22 cellular contexts compared by ENCODE assay signal in the genomic region with DNA sequence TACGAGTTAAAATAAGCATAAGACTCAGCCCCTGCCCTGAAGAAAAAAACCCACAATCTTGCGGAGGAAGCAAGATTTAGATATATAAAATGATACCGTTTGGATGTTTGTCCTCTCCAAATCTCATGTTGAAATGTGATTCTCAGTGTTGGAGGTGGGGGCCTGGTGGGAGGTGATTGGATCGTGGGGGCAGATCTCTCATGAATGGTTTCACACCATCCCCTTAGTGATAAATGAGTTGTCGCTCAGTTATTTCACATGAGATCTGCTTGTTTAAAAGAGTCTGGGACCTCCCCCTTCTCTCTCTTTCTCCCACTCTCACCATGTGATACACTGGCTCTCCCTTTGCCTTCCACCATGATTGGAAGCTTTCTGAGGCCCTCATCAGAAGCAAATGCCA. TPM values are rescaled to one million over a fixed set of nuclear protein-coding genes. Genes with fewer than 3 reads are reported as not detected.
DNase-seq lines count a peak whose midpoint lies in the region; ATAC-seq and TF ChIP-seq lines count a peak whose summit lies in the region.
"Had no signal": no experiment of that assay in that cellular context is flagged by ENCODE, and none has a peak within 500 bp of the region (broad histone marks: within the 10 kb centered on the region; RNA-seq: fewer than 3 reads in every experiment).

No MANE protein-coding gene starts in this region.

- CTCF ChIA-PET in Caco-2 (lab: Charles Lee) = no interaction called here

- ATAC-seq in stimulated activated naive CD8-positive, alpha-beta T cell treated with anti-CD3 and anti-CD28 coated beads, Interleukin-15, amount 100 ng/mL, for 72 hours = no peak
- ATAC-seq in stimulated activated naive CD8-positive, alpha-beta T cell treated with anti-CD3 and anti-CD28 coated beads, Interleukin-15, Interleukin-2, amounts not matched to agents 100 U/mL and 50 U/mL, for 24 hours = no peak

- H3K4me1 ChIP-seq in SJCRH30 (0 out of 2 replicates have a peak, but pooled peaks cover 3% of the 10 kb centered on the region), hepatocyte (ENCODE audit: insufficient read depth) (no peaks in the 10 kb centered on the region), Caco-2 (no peaks in the 10 kb centered on the region), endodermal cell (ENCODE audit: control insufficient read depth, insufficient read depth, low read length) (no peaks in the 10 kb centered on the region)
- H3K4me1 ChIP-seq: pancreas, uterus had no signal

- H3K36me3 ChIP-seq in SJCRH30 (no peaks in the 10 kb centered on the region), hepatocyte (replicated peaks; ENCODE audit: insufficient read depth, low read depth) (no peaks in the 10 kb centered on the region), Caco-2 (ENCODE audit: control insufficient read depth, insufficient read depth, low read length) (no peaks in the 10 kb centered on the region), endodermal cell (ENCODE audit: control insufficient read depth, insufficient read depth, low read length) (no peaks in the 10 kb centered on the region)
- H3K36me3 ChIP-seq: pancreas, uterus had no signal

- intact Hi-C loops in Caco-2 (cut with micrococcal nuclease; ENCODE audit: unreplicated experiment) = no loop called here

- POLR2A ChIA-PET in Caco-2 (lab: Charles Lee) = no interaction called here

- no peaks in the 10 kb centered on the region for H3K9me2 ChIP-seq in hepatocyte (replicated peaks; ENCODE audit: insufficient read depth)

- H3K9me3 ChIP-seq in SJCRH30 (replicated peaks) (no peaks in the 10 kb centered on the region), hepatocyte (ENCODE audit: low read depth) (no peaks in the 10 kb centered on the region), Caco-2 (no peaks in the 10 kb centered on the region), endodermal cell (ENCODE audit: control insufficient read depth, low read length) (no peaks in the 10 kb centered on the region)
- H3K9me3 ChIP-seq: pancreas, uterus had no signal

- H3K36me3 Mint-ChIP-seq in Caco-2 (ENCODE audit: insufficient read depth, unreplicated experiment) (peaks cover 6% of the 10 kb centered on the region), endodermal cell (ENCODE audit: low read depth) (no peaks in the 10 kb centered on the region), osteocyte (ENCODE audit: unreplicated experiment) (no peaks in the 10 kb centered on the region)

- peaks cover 12% of the 10 kb centered on the region for H3K4me1 Mint-ChIP-seq in stimulated activated naive CD8-positive, alpha-beta T cell treated with anti-CD3 and anti-CD28 coated beads, Interleukin-15, amount 100 ng/mL, for 72 hours
- H3K4me1 Mint-ChIP-seq in Caco-2 (ENCODE audit: low read depth, unreplicated experiment) = no peaks in the 10 kb centered on the region
- peaks cover 1% of the 10 kb centered on the region for H3K4me1 Mint-ChIP-seq in endodermal cell
- no peaks in the 10 kb centered on the region for H3K4me1 Mint-ChIP-seq in osteocyte (ENCODE audit: unreplicated experiment)

- H3K9ac ChIP-seq in endodermal cell (ENCODE audit: extremely low read depth, low read length, poor library complexity, severe bottlenecking) = no peak overlapping the region

- no peak overlapping the region for H3K4me2 ChIP-seq in hepatocyte

- no peak overlapping the region for H2AFZ ChIP-seq in hepatocyte

- H4K20me1 ChIP-seq in hepatocyte (ENCODE audit: insufficient read depth, poor library complexity, severe bottlenecking) = no peaks in the 10 kb centered on the region

- 75% methylated on average over 5 of the region's 5 CpGs for WGBS in hepatocyte (ENCODE audit: low lambda C conversion rate, missing lambda C conversion rate)
- 100% methylated on average over 4 of the region's 5 CpGs; no CpG with 5 or more reads in 1 of the 2 experiments for WGBS in endodermal cell (ENCODE audit: insufficient coverage in 1 of 2, insufficient read length in 1 of 2), 2 experiments

- H3K79me2 ChIP-seq in hepatocyte = no peaks in the 10 kb centered on the region

- no peak overlapping the region for H3K4me3 ChIP-seq in SJCRH30
- no peak overlapping the region for H3K4me3 ChIP-seq in hepatocyte
- no peak overlapping the region for H3K4me3 ChIP-seq in Caco-2 (ENCODE audit: low read depth, low read length)
- no peak overlapping the region for H3K4me3 ChIP-seq in endodermal cell (ENCODE audit: low read length)
- H3K4me3 ChIP-seq: pancreas, uterus had no signal

- H3K27me3 Mint-ChIP-seq in stimulated activated naive CD8-positive, alpha-beta T cell treated with anti-CD3 and anti-CD28 coated beads, Interleukin-15, amount 100 ng/mL, for 72 hours = no peaks in the 10 kb centered on the region
- H3K27me3 Mint-ChIP-seq in Caco-2 (ENCODE audit: insufficient read depth, unreplicated experiment) = no peaks in the 10 kb centered on the region
- H3K27me3 Mint-ChIP-seq in endodermal cell (ENCODE audit: insufficient read depth) = no peaks in the 10 kb centered on the region
- H3K27me3 Mint-ChIP-seq in osteocyte (ENCODE audit: unreplicated experiment) = no peaks in the 10 kb centered on the region
- H3K27me3 Mint-ChIP-seq: activated CD4-positive, alpha-beta memory T cell treated with anti-CD3 and anti-CD28 coated beads, Interleukin-2, amount 10 ng/mL, durations not matched to agents 7 days and 5 days; activated naive CD4-positive, alpha-beta T cell treated with anti-CD3 and anti-CD28 coated beads, Interleukin-2, amount 10 ng/mL, durations not matched to agents 7 days and 5 days; B cell had no signal

- H3K27me3 ChIP-seq in SJCRH30 (no peaks in the 10 kb centered on the region), hepatocyte (no peaks in the 10 kb centered on the region), Caco-2 (replicated peaks; ENCODE audit: control insufficient read depth, insufficient read depth, low read length) (no peaks in the 10 kb centered on the region), endodermal cell (ENCODE audit: control insufficient read depth, insufficient read depth, low read length, poor library complexity, severe bottlenecking) (no peaks in the 10 kb centered on the region)
- H3K27me3 ChIP-seq: uterus had no signal

- no peak for DNase-seq in stimulated activated naive CD8-positive, alpha-beta T cell treated with anti-CD3 and anti-CD28 coated beads, Interleukin-15, amount 100 ng/mL, for 72 hours
- no peak for DNase-seq in stimulated activated naive CD8-positive, alpha-beta T cell treated with anti-CD3 and anti-CD28 coated beads, Interleukin-15, Interleukin-2, amounts not matched to agents 100 U/mL and 50 U/mL, for 24 hours
- DNase-seq in SJCRH30 (no peak), hepatocyte (ENCODE audit: low spot score) (no peak), Caco-2 (no peak), endodermal cell (no peak), osteocyte (ENCODE audit: extremely low spot score, unreplicated experiment) (no peak)
- DNase-seq: ACHN; activated CD4-positive, alpha-beta memory T cell treated with anti-CD3 and anti-CD28 coated beads, Interleukin-2, amount 10 ng/mL, durations not matched to agents 7 days and 5 days; activated CD4-positive, CD25-positive, alpha-beta regulatory T cell treated with anti-CD3 and anti-CD28 coated beads, Interleukin-2, amount 50 U/mL, for 72 hours; activated naive CD4-positive, alpha-beta T cell treated with anti-CD3 and anti-CD28 coated beads, Interleukin-2, amount 10 ng/mL, durations not matched to agents 7 days and 5 days; DMS53; HCEC 1CT; NCI-H1048; NCI-H446 treated with DMSO at 0.1 percent for 48 hours; NCI-H774; pancreas; stimulated activated naive CD4-positive, alpha-beta T cell treated with Interleukin-2 at 50 U/mL for 16 hours; uterus had no signal

- H3K27ac ChIP-seq in SJCRH30 (peak overlapping the region; percentile 43), hepatocyte (peak overlapping the region; percentile 43), endodermal cell (ENCODE audit: low read depth, low read length) (no peak overlapping the region)
- H3K27ac ChIP-seq: pancreas, uterus had no signal

- H3K4me3 Mint-ChIP-seq in stimulated activated naive CD8-positive, alpha-beta T cell treated with anti-CD3 and anti-CD28 coated beads, Interleukin-15, amount 100 ng/mL, for 72 hours = peak overlapping the region in 1 of 2 donors; percentile 48
- H3K4me3 Mint-ChIP-seq in Caco-2 (ENCODE audit: unreplicated experiment) (no peak overlapping the region), endodermal cell (no peak overlapping the region), osteocyte (ENCODE audit: unreplicated experiment) (no peak overlapping the region)
- H3K4me3 Mint-ChIP-seq: activated CD4-positive, alpha-beta memory T cell treated with anti-CD3 and anti-CD28 coated beads, Interleukin-2, amount 10 ng/mL, durations not matched to agents 7 days and 5 days; activated naive CD4-positive, alpha-beta T cell treated with anti-CD3 and anti-CD28 coated beads, Interleukin-2, amount 10 ng/mL, durations not matched to agents 7 days and 5 days; B cell had no signal

- H3K9me3 Mint-ChIP-seq in stimulated activated naive CD8-positive, alpha-beta T cell treated with anti-CD3 and anti-CD28 coated beads, Interleukin-15, amount 100 ng/mL, for 72 hours = no peaks in the 10 kb centered on the region
- H3K9me3 Mint-ChIP-seq in Caco-2 (ENCODE audit: unreplicated experiment) (no peaks in the 10 kb centered on the region), endodermal cell (peaks cover 64% of the 10 kb centered on the region), osteocyte (ENCODE audit: unreplicated experiment) (peaks cover 24% of the 10 kb centered on the region)
- H3K9me3 Mint-ChIP-seq: activated CD4-positive, alpha-beta memory T cell treated with anti-CD3 and anti-CD28 coated beads, Interleukin-2, amount 10 ng/mL, durations not matched to agents 7 days and 5 days had no signal

- TF ChIP-seq CTCF in hepatocyte (IDR thresholded peaks at IDR 0.05; ENCODE audit: poor library complexity) (no peak), Caco-2 (IDR thresholded peaks at IDR 0.05; ENCODE audit: insufficient read depth in 1 of 2, low read depth in 1 of 2, low read length in 1 of 2, severe bottlenecking in 1 of 2, unreplicated experiment in 1 of 2) (no peak), endodermal cell (conservative IDR thresholded peaks at IDR 0.05) (no peak), osteocyte (IDR thresholded peaks at IDR 0.05) (no peak)

- BruUV-seq in Caco-2 (replicated peaks; lab: Mats Ljungman, UMichigan) = no TSS peak

- H3K27ac Mint-ChIP-seq in stimulated activated naive CD8-positive, alpha-beta T cell treated with anti-CD3 and anti-CD28 coated beads, Interleukin-15, amount 100 ng/mL, for 72 hours = peak overlapping the region; percentile 13 to 95
- no peak overlapping the region for H3K27ac Mint-ChIP-seq in Caco-2 (ENCODE audit: unreplicated experiment)
- no peak overlapping the region for H3K27ac Mint-ChIP-seq in endodermal cell
- H3K27ac Mint-ChIP-seq in osteocyte (ENCODE audit: unreplicated experiment) = no peak overlapping the region
- H3K27ac Mint-ChIP-seq: activated CD4-positive, alpha-beta memory T cell treated with anti-CD3 and anti-CD28 coated beads, Interleukin-2, amount 10 ng/mL, durations not matched to agents 7 days and 5 days; activated naive CD4-positive, alpha-beta T cell treated with anti-CD3 and anti-CD28 coated beads, Interleukin-2, amount 10 ng/mL, durations not matched to agents 7 days and 5 days had no signal

RNA-seq across cellular contexts. Expression of a gene that starts 28.6 kb away (rescaled TPM):
- total RNA-seq in SJCRH30 (2014; rRNA removed; shearing (Covaris generic)) = 0.04 and 0.18 TPM in 2 replicates
- total RNA-seq in hepatocyte (1.8 and 3.7 TPM in 2 replicates), Caco-2 (2022) (not detected in 2 replicates), endodermal cell (1 to 10 TPM; 1.3 to 2.2 TPM), osteocyte (not detected in 2 replicates)
- polyA plus RNA-seq in hepatocyte = 0.51 and 1.3 TPM in 2 replicates
- polyA plus RNA-seq in endodermal cell (2013, experiment 1 of 2) = 0.50 TPM
- 0.50 TPM for polyA plus RNA-seq in endodermal cell (2013, experiment 2 of 2)
- total RNA-seq: chondrocyte, endothelial cell of umbilical vein had no signal
- polyA plus RNA-seq: endothelial cell of umbilical vein had no signal

Comparison
In these comparisons a context has a peak if more than half of its experiments do, and no peak if none do; other contexts are left out.
1. H3K27ac Mint-ChIP-seq: peak in stimulated activated naive CD8-positive, alpha-beta T cell treated with anti-CD3 and anti-CD28 coated beads, Interleukin-15, amount 100 ng/mL, for 72 hours (2 of 2); none in Caco-2 (single experiment), endodermal cell (single experiment) and osteocyte (single experiment).